ENCODE assay signal across 8 cellular contexts in genomic region chr19:5805465-5806132, GRCh38. TPM values are rescaled to one million over a fixed set of nuclear protein-coding genes. Genes with fewer than 3 reads are reported as not detected.
DNase-seq lines count a peak whose midpoint lies in the region; ATAC-seq and TF ChIP-seq lines count a peak whose summit lies in the region.

No MANE protein-coding gene starts in this region.

- H2AFZ ChIP-seq in GM23338 = peak overlapping the region; percentile 91

- DNase-seq in AG09319 (ENCODE audit: extremely low read depth, low read depth) = no peak
- DNase-seq in GM23338 (ENCODE audit: low spot score) = peak; percentile 97
- DNase-seq in NCI-H510A treated with DMSO at 0.1 percent for 48 hours (lab: John Stamatoyannopoulos, UW) = peak; percentile 81
- peak; percentile 63 for DNase-seq in activated CD8-positive, alpha-beta T cell treated with anti-CD3 and anti-CD28 coated beads, Interleukin-2, amount 10 ng/mL, durations not matched to agents 7 days and 5 days
- peak; percentile 58 to 65 for DNase-seq in erythroblast (lab: John Stamatoyannopoulos, UW)
- DNase-seq in naive thymus-derived CD8-positive, alpha-beta T cell = peak; percentile 41 to 84 (median 63)
- DNase-seq in amniotic stem cell (lab: John Stamatoyannopoulos, UW) = no peak

- H4K20me1 ChIP-seq in GM23338 (replicated peaks; ENCODE audit: insufficient read depth) = no peaks in the 10 kb centered on the region; the same call in 1 of the 2 replicates

- no peak overlapping the region for H3K27ac Mint-ChIP-seq in GM23338
- H3K27ac Mint-ChIP-seq in activated CD8-positive, alpha-beta T cell treated with anti-CD3 and anti-CD28 coated beads, Interleukin-2, amount 10 ng/mL, durations not matched to agents 7 days and 5 days = no peak overlapping the region
- peak overlapping the region in 5 of 10 donors; percentile 38 to 65 (median 60) for H3K27ac Mint-ChIP-seq in naive thymus-derived CD8-positive, alpha-beta T cell

- TF ChIP-seq POLR2A in erythroblast (IDR thresholded peaks at IDR 0.05; ENCODE audit: low read length) = no peak

- H3F3A ChIP-seq in GM23338 (replicated peaks; ENCODE audit: low read depth) = no peaks in the 10 kb centered on the region

- POLR2A ChIA-PET in activated CD8-positive, alpha-beta T cell treated with anti-CD3 and anti-CD28 coated beads, Interleukin-2, amount 10 ng/mL, durations not matched to agents 7 days and 5 days (lab: Charles Lee) = no interaction called here
- POLR2A ChIA-PET in naive thymus-derived CD8-positive, alpha-beta T cell (lab: Charles Lee) = interaction anchor here (1.0 kb wide), 1 partner anchor 22 kb away, joined by 5 read pairs; no protein-coding TSS in a partner anchor

- H3K4me2 ChIP-seq in GM23338 = peak overlapping the region; percentile 82

- no peaks in the 10 kb centered on the region for H3K36me3 ChIP-seq in GM23338 (ENCODE audit: insufficient read depth)

- peak; percentile 69 for TF ChIP-seq CTCF in AG09319 (IDR thresholded peaks at IDR 0.05; ENCODE audit: low read depth, low read length)
- TF ChIP-seq CTCF in GM23338 (conservative IDR thresholded peaks at IDR 0.05; ENCODE audit: low read depth in 2 of 2) = peak; percentile 79 to 92

- H3K9me2 ChIP-seq in GM23338 (ENCODE audit: insufficient read depth) = peaks cover 5% of the 10 kb centered on the region; the same call in 1 of the 2 replicates

- no peak overlapping the region for H3K27ac ChIP-seq in GM23338 (ENCODE audit: low read depth)

- H3K4me3 ChIP-seq in GM23338 = peak overlapping the region; percentile 57

- H3K79me2 ChIP-seq in GM23338 (replicated peaks; ENCODE audit: insufficient read depth) = no peaks in the 10 kb centered on the region

- ATAC-seq in GM23338 (peak; percentile 67), GM19351 (IDR thresholded peaks at IDR 0.05; ENCODE audit: unreplicated experiment) (no peak)
- no peak for ATAC-seq in activated CD8-positive, alpha-beta T cell treated with anti-CD3 and anti-CD28 coated beads, Interleukin-2, amount 10 ng/mL, durations not matched to agents 7 days and 5 days
- peak; percentile 21 to 37 for ATAC-seq in naive thymus-derived CD8-positive, alpha-beta T cell

- H3K27me3 Mint-ChIP-seq in GM23338 (ENCODE audit: insufficient read depth, low read depth, poor library complexity) = peaks cover 40% of the 10 kb centered on the region
- peaks cover 35% of the 10 kb centered on the region for H3K27me3 Mint-ChIP-seq in activated CD8-positive, alpha-beta T cell treated with anti-CD3 and anti-CD28 coated beads, Interleukin-2, amount 10 ng/mL, durations not matched to agents 7 days and 5 days (ENCODE audit: low read depth)
- H3K27me3 Mint-ChIP-seq in naive thymus-derived CD8-positive, alpha-beta T cell = peaks cover 1 to 11% (median 4%) of the 10 kb centered on the region in 5 donors

- H3K4me1 ChIP-seq in GM23338 (ENCODE audit: insufficient read depth) = peaks cover 6% of the 10 kb centered on the region; the same call in 1 of the 2 replicates

- H3K27me3 ChIP-seq in GM23338 (ENCODE audit: insufficient read depth) = peaks cover 15% of the 10 kb centered on the region

- CTCF ChIA-PET in activated CD8-positive, alpha-beta T cell treated with anti-CD3 and anti-CD28 coated beads, Interleukin-2, amount 10 ng/mL, durations not matched to agents 7 days and 5 days (lab: Charles Lee) = interaction anchor here (1.2 to 1.5 kb wide), 2 partner anchors 18 to 216 kb away, joined by 3 to 4 read pairs; no protein-coding TSS in a partner anchor

- peak overlapping the region; percentile 69 for H3K4me3 Mint-ChIP-seq in GM23338
- no peak overlapping the region for H3K4me3 Mint-ChIP-seq in activated CD8-positive, alpha-beta T cell treated with anti-CD3 and anti-CD28 coated beads, Interleukin-2, amount 10 ng/mL, durations not matched to agents 7 days and 5 days
- H3K4me3 Mint-ChIP-seq in naive thymus-derived CD8-positive, alpha-beta T cell = peak overlapping the region; percentile 30 to 82 (median 51)

- peaks cover 3% of the 10 kb centered on the region; the same call in 2 of the 3 replicates for H3K9me3 Mint-ChIP-seq in GM23338
- no peaks in the 10 kb centered on the region for H3K9me3 Mint-ChIP-seq in activated CD8-positive, alpha-beta T cell treated with anti-CD3 and anti-CD28 coated beads, Interleukin-2, amount 10 ng/mL, durations not matched to agents 7 days and 5 days (ENCODE audit: insufficient read depth)
- H3K9me3 Mint-ChIP-seq in naive thymus-derived CD8-positive, alpha-beta T cell = no peaks in the 10 kb centered on the region

- H3K4me1 Mint-ChIP-seq in GM23338 = peaks cover 23% of the 10 kb centered on the region
- peaks cover 25% of the 10 kb centered on the region for H3K4me1 Mint-ChIP-seq in activated CD8-positive, alpha-beta T cell treated with anti-CD3 and anti-CD28 coated beads, Interleukin-2, amount 10 ng/mL, durations not matched to agents 7 days and 5 days (ENCODE audit: low read depth)
- peaks cover 11 to 27% (median 24%) of the 10 kb centered on the region in 4 donors for H3K4me1 Mint-ChIP-seq in naive thymus-derived CD8-positive, alpha-beta T cell

- H3K36me3 Mint-ChIP-seq in GM23338 (ENCODE audit: low read depth) = peaks cover 2% of the 10 kb centered on the region; the same call in 2 of the 3 replicates
- no peaks in the 10 kb centered on the region for H3K36me3 Mint-ChIP-seq in activated CD8-positive, alpha-beta T cell treated with anti-CD3 and anti-CD28 coated beads, Interleukin-2, amount 10 ng/mL, durations not matched to agents 7 days and 5 days (ENCODE audit: low read depth)
- H3K36me3 Mint-ChIP-seq in naive thymus-derived CD8-positive, alpha-beta T cell = no peaks in the 10 kb centered on the region

RNA-seq across cellular contexts. Expression of gene NRTN, which starts 0.7 kb away (rescaled TPM):
- 4.0 and 5.9 TPM in 2 replicates for total RNA-seq in GM23338 (2014; rRNA removed; shearing (Covaris generic))
- 5.5 and 5.8 TPM in 2 replicates for polyA plus RNA-seq in GM23338 (2016; fragmentation: Nextera tagmentation; extraction: Ambion mirVana)
- total RNA-seq in activated CD8-positive, alpha-beta T cell treated with anti-CD3 and anti-CD28 coated beads, Interleukin-2, amount 10 ng/mL, durations not matched to agents 7 days and 5 days = not detected
- under 1 TPM; 0.82 to 0.88 TPM for total RNA-seq in naive thymus-derived CD8-positive, alpha-beta T cell
- polyA plus RNA-seq in naive thymus-derived CD8-positive, alpha-beta T cell = under 1 TPM; 0.19 to 0.88 (median 0.81) TPM

RNA-seq across cellular contexts. Expression of gene DUS3L, which starts 14.6 kb away (rescaled TPM):
- total RNA-seq in GM23338 (2014; rRNA removed; shearing (Covaris generic)) = 42.7 and 53.0 TPM in 2 replicates
- 24.5 and 26.2 TPM in 2 replicates for polyA plus RNA-seq in GM23338 (2016; fragmentation: Nextera tagmentation; extraction: Ambion mirVana)
- 10 to 100 TPM; 56.6 to 66.3 TPM for total RNA-seq in activated CD8-positive, alpha-beta T cell treated with anti-CD3 and anti-CD28 coated beads, Interleukin-2, amount 10 ng/mL, durations not matched to agents 7 days and 5 days
- 100 to 1,000 TPM; 113 to 116 TPM for total RNA-seq in naive thymus-derived CD8-positive, alpha-beta T cell
- polyA plus RNA-seq in naive thymus-derived CD8-positive, alpha-beta T cell = 10 to 100 TPM; 26.3 to 43.2 (median 41.1) TPM

RNA-seq across cellular contexts. Expression of gene PRR22, which starts 21.1 kb away (rescaled TPM):
- total RNA-seq in GM23338 (2014; rRNA removed; shearing (Covaris generic)) = 1.0 and 1.6 TPM in 2 replicates
- 1.2 TPM in 2 replicates for polyA plus RNA-seq in GM23338 (2016; fragmentation: Nextera tagmentation; extraction: Ambion mirVana)
- 1 to 10 TPM; 5.7 to 6.0 TPM for total RNA-seq in activated CD8-positive, alpha-beta T cell treated with anti-CD3 and anti-CD28 coated beads, Interleukin-2, amount 10 ng/mL, durations not matched to agents 7 days and 5 days
- total RNA-seq in naive thymus-derived CD8-positive, alpha-beta T cell = 1 to 10 TPM; 8.9 to 10.0 TPM
- not detected for polyA plus RNA-seq in naive thymus-derived CD8-positive, alpha-beta T cell

RNA-seq across cellular contexts. Expression of gene FUT6, which starts 33.9 kb away (rescaled TPM):
- not detected in 2 replicates for total RNA-seq in GM23338 (2014; rRNA removed; shearing (Covaris generic))
- not detected in 2 replicates for polyA plus RNA-seq in GM23338 (2016; fragmentation: Nextera tagmentation; extraction: Ambion mirVana)
- under 1 TPM; 0.16 to 0.18 TPM for total RNA-seq in activated CD8-positive, alpha-beta T cell treated with anti-CD3 and anti-CD28 coated beads, Interleukin-2, amount 10 ng/mL, durations not matched to agents 7 days and 5 days
- not detected for total RNA-seq in naive thymus-derived CD8-positive, alpha-beta T cell
- not detected for polyA plus RNA-seq in naive thymus-derived CD8-positive, alpha-beta T cell

RNA-seq across cellular contexts. Expression of gene FUT3, which starts 45.6 kb away (rescaled TPM):
- not detected in 2 replicates for total RNA-seq in GM23338 (2014; rRNA removed; shearing (Covaris generic))
- polyA plus RNA-seq in GM23338 (2016; fragmentation: Nextera tagmentation; extraction: Ambion mirVana) = 0.45 TPM in 1 of 2 replicates, not detected in the other
- not detected for total RNA-seq in activated CD8-positive, alpha-beta T cell treated with anti-CD3 and anti-CD28 coated beads, Interleukin-2, amount 10 ng/mL, durations not matched to agents 7 days and 5 days
- total RNA-seq in naive thymus-derived CD8-positive, alpha-beta T cell = under 1 TPM in 1 of 2 experiments, not detected in 1; 0.16 TPM
- polyA plus RNA-seq in naive thymus-derived CD8-positive, alpha-beta T cell = not detected

Comparison
In these comparisons a context has a peak if more than half of its experiments do, and no peak if none do; other contexts are left out.
1. DNase-seq: peak in GM23338 (single experiment), NCI-H510A treated with DMSO at 0.1 percent for 48 hours (single experiment), activated CD8-positive, alpha-beta T cell treated with anti-CD3 and anti-CD28 coated beads, Interleukin-2, amount 10 ng/mL, durations not matched to agents 7 days and 5 days (single experiment), erythroblast (2 of 2) and naive thymus-derived CD8-positive, alpha-beta T cell (10 of 10); none in AG09319 (single experiment) and amniotic stem cell (single experiment).
2. ATAC-seq: peak in GM23338 (single experiment) and naive thymus-derived CD8-positive, alpha-beta T cell (2 of 2); none in activated CD8-positive, alpha-beta T cell treated with anti-CD3 and anti-CD28 coated beads, Interleukin-2, amount 10 ng/mL, durations not matched to agents 7 days and 5 days (single experiment) and GM19351 (single experiment).